ENCODE assay signal across 9 cellular contexts in genomic region chr15:76196286-76196948, GRCh38.
DNase-seq lines count a peak whose midpoint lies in the region.
"Had no signal": no experiment of that assay in that cellular context is flagged by ENCODE, and none has a peak within 500 bp of the region (broad histone marks: within the 10 kb centered on the region; RNA-seq: fewer than 3 reads in every experiment).

No MANE protein-coding gene starts in this region.

- H3K27me3 Mint-ChIP-seq in activated CD4-positive, alpha-beta memory T cell treated with anti-CD3 and anti-CD28 coated beads for 36 hours = peaks cover under 1% of the 10 kb centered on the region

- CTCF ChIA-PET in activated CD4-positive, alpha-beta memory T cell treated with anti-CD3 and anti-CD28 coated beads for 36 hours (lab: Charles Lee) = interaction anchor here (0.9 to 1.1 kb wide), 2 partner anchors 57 to 90 kb away, joined by 3 read pairs; no protein-coding TSS in a partner anchor

- intact Hi-C loops in activated CD4-positive, alpha-beta memory T cell treated with anti-CD3 and anti-CD28 coated beads for 36 hours (cut with micrococcal nuclease) = no loop called here

- no peak overlapping the region for H3K4me3 Mint-ChIP-seq in activated CD4-positive, alpha-beta memory T cell treated with anti-CD3 and anti-CD28 coated beads for 36 hours
- H3K4me3 Mint-ChIP-seq: T-cell had no signal

- no peaks in the 10 kb centered on the region for H3K36me3 Mint-ChIP-seq in activated CD4-positive, alpha-beta memory T cell treated with anti-CD3 and anti-CD28 coated beads for 36 hours
- H3K36me3 Mint-ChIP-seq: T-cell had no signal

- in situ Hi-C loops in G401 (cut with HindIII; ENCODE audit: low sequenced_read_pairs) = no loop called here

- DNase-seq in G401 (ENCODE audit: low spot score) (peak; percentile 93), NCI-H82 (lab: John Stamatoyannopoulos, UW) (peak; percentile 89), cerebellar nuclear complex (lab: John Stamatoyannopoulos, UW) (peak; percentile 23 to 42), left kidney (ENCODE audit: low read depth, low spot score) (peak; percentile 93), NCI-H2107 treated with DMSO at 0.1 percent for 48 hours (lab: John Stamatoyannopoulos, UW; ENCODE audit: unreplicated experiment) (no peak), NCI-H748 (lab: John Stamatoyannopoulos, UW; ENCODE audit: unreplicated experiment) (no peak)
- DNase-seq in activated CD4-positive, alpha-beta memory T cell treated with anti-CD3 and anti-CD28 coated beads for 36 hours = no peak
- DNase-seq in activated naive CD4-positive, alpha-beta T cell (lab: John Stamatoyannopoulos, UW) = no peak
- DNase-seq: T-cell had no signal

- H3K9me3 Mint-ChIP-seq in activated CD4-positive, alpha-beta memory T cell treated with anti-CD3 and anti-CD28 coated beads for 36 hours = no peaks in the 10 kb centered on the region
- H3K9me3 Mint-ChIP-seq: T-cell had no signal

- H3K4me1 Mint-ChIP-seq in activated CD4-positive, alpha-beta memory T cell treated with anti-CD3 and anti-CD28 coated beads for 36 hours (ENCODE audit: low read depth) = peaks cover 1% of the 10 kb centered on the region

- POLR2A ChIA-PET in activated CD4-positive, alpha-beta memory T cell treated with anti-CD3 and anti-CD28 coated beads for 36 hours (lab: Charles Lee) = no interaction called here

- no peak overlapping the region for H3K27ac Mint-ChIP-seq in activated CD4-positive, alpha-beta memory T cell treated with anti-CD3 and anti-CD28 coated beads for 36 hours
- H3K27ac Mint-ChIP-seq: T-cell had no signal

Comparison
In these comparisons a context has a peak if more than half of its experiments do, and no peak if none do; other contexts are left out.
1. DNase-seq: peak in G401 (single experiment), NCI-H82 (single experiment), cerebellar nuclear complex (2 of 2) and left kidney (single experiment); none in NCI-H2107 treated with DMSO at 0.1 percent for 48 hours (single experiment), activated CD4-positive, alpha-beta memory T cell treated with anti-CD3 and anti-CD28 coated beads for 36 hours (single experiment), activated naive CD4-positive, alpha-beta T cell (0 of 4) and NCI-H748 (single experiment).